In the genomic region with DNA sequence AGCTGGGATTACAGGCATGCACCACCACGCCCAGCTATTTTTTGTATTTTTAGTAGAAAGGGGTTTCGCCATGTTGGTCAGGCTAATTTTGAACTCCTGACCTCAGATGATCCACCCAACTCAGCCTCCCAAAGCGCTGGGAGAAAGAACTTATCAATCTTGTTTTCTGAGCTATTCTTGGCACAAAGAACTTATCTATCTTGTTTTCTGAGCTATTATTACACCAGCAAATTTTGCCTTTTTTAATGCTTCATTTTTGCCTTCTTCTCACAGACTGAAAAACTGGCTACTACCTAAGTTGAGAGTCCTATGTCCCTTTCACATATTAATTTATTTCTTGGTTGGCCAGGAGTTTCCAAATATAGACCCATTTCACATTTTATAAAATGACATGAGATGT, we compare ENCODE assay signal across 2 cellular contexts.
TF ChIP-seq lines count a peak whose summit lies in the region.

No MANE protein-coding gene starts in this region.

TF ChIP-seq in GM23338, 12 proteins besides CTCF, POLR2A, EP300 and RAD21 (continued from another document):
- TF ChIP-seq, protein P1, sequence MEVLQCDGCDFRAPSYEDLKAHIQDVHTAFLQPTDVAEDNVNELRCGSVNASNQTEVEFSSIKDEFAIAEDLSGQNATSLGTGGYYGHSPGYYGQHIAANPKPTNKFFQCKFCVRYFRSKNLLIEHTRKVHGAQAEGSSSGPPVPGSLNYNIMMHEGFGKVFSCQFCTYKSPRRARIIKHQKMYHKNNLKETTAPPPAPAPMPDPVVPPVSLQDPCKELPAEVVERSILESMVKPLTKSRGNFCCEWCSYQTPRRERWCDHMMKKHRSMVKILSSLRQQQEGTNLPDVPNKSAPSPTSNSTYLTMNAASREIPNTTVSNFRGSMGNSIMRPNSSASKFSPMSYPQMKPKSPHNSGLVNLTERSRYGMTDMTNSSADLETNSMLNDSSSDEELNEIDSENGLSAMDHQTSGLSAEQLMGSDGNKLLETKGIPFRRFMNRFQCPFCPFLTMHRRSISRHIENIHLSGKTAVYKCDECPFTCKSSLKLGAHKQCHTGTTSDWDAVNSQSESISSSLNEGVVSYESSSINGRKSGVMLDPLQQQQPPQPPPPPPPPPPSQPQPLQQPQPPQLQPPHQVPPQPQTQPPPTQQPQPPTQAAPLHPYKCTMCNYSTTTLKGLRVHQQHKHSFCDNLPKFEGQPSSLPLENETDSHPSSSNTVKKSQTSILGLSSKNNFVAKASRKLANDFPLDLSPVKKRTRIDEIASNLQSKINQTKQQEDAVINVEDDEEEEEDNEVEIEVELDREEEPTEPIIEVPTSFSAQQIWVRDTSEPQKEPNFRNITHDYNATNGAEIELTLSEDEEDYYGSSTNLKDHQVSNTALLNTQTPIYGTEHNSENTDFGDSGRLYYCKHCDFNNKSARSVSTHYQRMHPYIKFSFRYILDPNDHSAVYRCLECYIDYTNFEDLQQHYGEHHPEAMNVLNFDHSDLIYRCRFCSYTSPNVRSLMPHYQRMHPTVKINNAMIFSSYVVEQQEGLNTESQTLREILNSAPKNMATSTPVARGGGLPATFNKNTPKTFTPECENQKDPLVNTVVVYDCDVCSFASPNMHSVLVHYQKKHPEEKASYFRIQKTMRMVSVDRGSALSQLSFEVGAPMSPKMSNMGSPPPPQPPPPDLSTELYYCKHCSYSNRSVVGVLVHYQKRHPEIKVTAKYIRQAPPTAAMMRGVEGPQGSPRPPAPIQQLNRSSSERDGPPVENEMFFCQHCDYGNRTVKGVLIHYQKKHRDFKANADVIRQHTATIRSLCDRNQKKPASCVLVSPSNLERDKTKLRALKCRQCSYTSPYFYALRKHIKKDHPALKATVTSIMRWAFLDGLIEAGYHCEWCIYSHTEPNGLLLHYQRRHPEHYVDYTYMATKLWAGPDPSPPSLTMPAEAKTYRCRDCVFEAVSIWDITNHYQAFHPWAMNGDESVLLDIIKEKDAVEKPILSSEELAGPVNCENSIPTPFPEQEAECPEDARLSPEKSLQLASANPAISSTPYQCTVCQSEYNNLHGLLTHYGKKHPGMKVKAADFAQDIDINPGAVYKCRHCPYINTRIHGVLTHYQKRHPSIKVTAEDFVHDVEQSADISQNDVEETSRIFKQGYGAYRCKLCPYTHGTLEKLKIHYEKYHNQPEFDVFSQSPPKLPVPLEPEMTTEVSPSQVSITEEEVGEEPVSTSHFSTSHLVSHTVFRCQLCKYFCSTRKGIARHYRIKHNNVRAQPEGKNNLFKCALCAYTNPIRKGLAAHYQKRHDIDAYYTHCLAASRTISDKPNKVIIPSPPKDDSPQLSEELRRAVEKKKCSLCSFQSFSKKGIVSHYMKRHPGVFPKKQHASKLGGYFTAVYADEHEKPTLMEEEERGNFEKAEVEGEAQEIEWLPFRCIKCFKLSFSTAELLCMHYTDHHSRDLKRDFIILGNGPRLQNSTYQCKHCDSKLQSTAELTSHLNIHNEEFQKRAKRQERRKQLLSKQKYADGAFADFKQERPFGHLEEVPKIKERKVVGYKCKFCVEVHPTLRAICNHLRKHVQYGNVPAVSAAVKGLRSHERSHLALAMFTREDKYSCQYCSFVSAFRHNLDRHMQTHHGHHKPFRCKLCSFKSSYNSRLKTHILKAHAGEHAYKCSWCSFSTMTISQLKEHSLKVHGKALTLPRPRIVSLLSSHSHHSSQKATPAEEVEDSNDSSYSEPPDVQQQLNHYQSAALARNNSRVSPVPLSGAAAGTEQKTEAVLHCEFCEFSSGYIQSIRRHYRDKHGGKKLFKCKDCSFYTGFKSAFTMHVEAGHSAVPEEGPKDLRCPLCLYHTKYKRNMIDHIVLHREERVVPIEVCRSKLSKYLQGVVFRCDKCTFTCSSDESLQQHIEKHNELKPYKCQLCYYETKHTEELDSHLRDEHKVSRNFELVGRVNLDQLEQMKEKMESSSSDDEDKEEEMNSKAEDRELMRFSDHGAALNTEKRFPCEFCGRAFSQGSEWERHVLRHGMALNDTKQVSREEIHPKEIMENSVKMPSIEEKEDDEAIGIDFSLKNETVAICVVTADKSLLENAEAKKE (CRISPR knock-in tag; IDR thresholded peaks at IDR 0.05), result no peak
- TF ChIP-seq ZNF114 (CRISPR knock-in tag; IDR thresholded peaks at IDR 0.05), result no peak
- TF ChIP-seq STAT1 (IDR thresholded peaks at IDR 0.05; ENCODE audit: unreplicated experiment), result no peak
- TF ChIP-seq POLR2AphosphoS5 (IDR thresholded peaks at IDR 0.05; ENCODE audit: low read depth), result no peak
- no peak for TF ChIP-seq CREB1 (CRISPR knock-in tag; IDR thresholded peaks at IDR 0.05; ENCODE audit: low read depth)
- no peak for TF ChIP-seq EZH2phosphoT487 (IDR thresholded peaks at IDR 0.05; ENCODE audit: unreplicated experiment)
- TF ChIP-seq NANOG (IDR thresholded peaks at IDR 0.05; ENCODE audit: borderline replicate concordance), result no peak
- TF ChIP-seq EZH2 (IDR thresholded peaks at IDR 0.05; ENCODE audit: low read depth, unreplicated experiment), result no peak
- TF ChIP-seq ZNF331 (CRISPR knock-in tag; IDR thresholded peaks at IDR 0.05; ENCODE audit: low read depth), result no peak

TF ChIP-seq in K562, 482 proteins besides CTCF, POLR2A, EP300 and RAD21 (continued from another document and continues in another):
- TF ChIP-seq, protein P2, sequence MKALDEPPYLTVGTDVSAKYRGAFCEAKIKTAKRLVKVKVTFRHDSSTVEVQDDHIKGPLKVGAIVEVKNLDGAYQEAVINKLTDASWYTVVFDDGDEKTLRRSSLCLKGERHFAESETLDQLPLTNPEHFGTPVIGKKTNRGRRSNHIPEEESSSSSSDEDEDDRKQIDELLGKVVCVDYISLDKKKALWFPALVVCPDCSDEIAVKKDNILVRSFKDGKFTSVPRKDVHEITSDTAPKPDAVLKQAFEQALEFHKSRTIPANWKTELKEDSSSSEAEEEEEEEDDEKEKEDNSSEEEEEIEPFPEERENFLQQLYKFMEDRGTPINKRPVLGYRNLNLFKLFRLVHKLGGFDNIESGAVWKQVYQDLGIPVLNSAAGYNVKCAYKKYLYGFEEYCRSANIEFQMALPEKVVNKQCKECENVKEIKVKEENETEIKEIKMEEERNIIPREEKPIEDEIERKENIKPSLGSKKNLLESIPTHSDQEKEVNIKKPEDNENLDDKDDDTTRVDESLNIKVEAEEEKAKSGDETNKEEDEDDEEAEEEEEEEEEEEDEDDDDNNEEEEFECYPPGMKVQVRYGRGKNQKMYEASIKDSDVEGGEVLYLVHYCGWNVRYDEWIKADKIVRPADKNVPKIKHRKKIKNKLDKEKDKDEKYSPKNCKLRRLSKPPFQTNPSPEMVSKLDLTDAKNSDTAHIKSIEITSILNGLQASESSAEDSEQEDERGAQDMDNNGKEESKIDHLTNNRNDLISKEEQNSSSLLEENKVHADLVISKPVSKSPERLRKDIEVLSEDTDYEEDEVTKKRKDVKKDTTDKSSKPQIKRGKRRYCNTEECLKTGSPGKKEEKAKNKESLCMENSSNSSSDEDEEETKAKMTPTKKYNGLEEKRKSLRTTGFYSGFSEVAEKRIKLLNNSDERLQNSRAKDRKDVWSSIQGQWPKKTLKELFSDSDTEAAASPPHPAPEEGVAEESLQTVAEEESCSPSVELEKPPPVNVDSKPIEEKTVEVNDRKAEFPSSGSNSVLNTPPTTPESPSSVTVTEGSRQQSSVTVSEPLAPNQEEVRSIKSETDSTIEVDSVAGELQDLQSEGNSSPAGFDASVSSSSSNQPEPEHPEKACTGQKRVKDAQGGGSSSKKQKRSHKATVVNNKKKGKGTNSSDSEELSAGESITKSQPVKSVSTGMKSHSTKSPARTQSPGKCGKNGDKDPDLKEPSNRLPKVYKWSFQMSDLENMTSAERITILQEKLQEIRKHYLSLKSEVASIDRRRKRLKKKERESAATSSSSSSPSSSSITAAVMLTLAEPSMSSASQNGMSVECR (CRISPR knock-in tag; IDR thresholded peaks at IDR 0.05), result no peak
- TF ChIP-seq, protein P3, sequence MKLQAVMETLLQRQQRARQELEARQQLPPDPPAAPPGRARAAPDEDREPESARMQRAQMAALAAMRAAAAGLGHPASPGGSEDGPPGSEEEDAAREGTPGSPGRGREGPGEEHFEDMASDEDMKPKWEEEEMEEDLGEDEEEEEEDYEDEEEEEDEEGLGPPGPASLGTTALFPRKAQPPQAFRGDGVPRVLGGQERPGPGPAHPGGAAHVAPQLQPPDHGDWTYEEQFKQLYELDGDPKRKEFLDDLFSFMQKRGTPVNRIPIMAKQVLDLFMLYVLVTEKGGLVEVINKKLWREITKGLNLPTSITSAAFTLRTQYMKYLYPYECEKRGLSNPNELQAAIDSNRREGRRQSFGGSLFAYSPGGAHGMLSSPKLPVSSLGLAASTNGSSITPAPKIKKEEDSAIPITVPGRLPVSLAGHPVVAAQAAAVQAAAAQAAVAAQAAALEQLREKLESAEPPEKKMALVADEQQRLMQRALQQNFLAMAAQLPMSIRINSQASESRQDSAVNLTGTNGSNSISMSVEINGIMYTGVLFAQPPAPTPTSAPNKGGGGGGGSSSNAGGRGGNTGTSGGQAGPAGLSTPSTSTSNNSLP (IDR thresholded peaks at IDR 0.05; ENCODE audit: borderline replicate concordance, low read depth, low read length), result no peak
- TF ChIP-seq NCOA4 (IDR thresholded peaks at IDR 0.05; ENCODE audit: partially characterized antibody) (no peak), ZNF551 (CRISPR knock-in tag; IDR thresholded peaks at IDR 0.05) (no peak), YY1 (IDR thresholded peaks at IDR 0.05; ENCODE audit: borderline replicate concordance in 1 of 3, control insufficient read depth in 1 of 3, extremely low read depth in 1 of 3, insufficient read depth in 3 of 3, insufficient read length in 1 of 3, insufficient replicate concordance in 2 of 3, low read depth in 1 of 3, low read length in 2 of 3) (no peak), ZZZ3 (IDR thresholded peaks at IDR 0.05) (no peak), KDM4B (IDR thresholded peaks at IDR 0.05; ENCODE audit: borderline replicate concordance in 2 of 2, low read depth in 1 of 2) (no peak), PURB (CRISPR knock-in tag; IDR thresholded peaks at IDR 0.05; ENCODE audit: low read depth) (no peak), ZNF146 (CRISPR knock-in tag; IDR thresholded peaks at IDR 0.05; ENCODE audit: unreplicated experiment) (no peak)
- TF ChIP-seq, protein P4, sequence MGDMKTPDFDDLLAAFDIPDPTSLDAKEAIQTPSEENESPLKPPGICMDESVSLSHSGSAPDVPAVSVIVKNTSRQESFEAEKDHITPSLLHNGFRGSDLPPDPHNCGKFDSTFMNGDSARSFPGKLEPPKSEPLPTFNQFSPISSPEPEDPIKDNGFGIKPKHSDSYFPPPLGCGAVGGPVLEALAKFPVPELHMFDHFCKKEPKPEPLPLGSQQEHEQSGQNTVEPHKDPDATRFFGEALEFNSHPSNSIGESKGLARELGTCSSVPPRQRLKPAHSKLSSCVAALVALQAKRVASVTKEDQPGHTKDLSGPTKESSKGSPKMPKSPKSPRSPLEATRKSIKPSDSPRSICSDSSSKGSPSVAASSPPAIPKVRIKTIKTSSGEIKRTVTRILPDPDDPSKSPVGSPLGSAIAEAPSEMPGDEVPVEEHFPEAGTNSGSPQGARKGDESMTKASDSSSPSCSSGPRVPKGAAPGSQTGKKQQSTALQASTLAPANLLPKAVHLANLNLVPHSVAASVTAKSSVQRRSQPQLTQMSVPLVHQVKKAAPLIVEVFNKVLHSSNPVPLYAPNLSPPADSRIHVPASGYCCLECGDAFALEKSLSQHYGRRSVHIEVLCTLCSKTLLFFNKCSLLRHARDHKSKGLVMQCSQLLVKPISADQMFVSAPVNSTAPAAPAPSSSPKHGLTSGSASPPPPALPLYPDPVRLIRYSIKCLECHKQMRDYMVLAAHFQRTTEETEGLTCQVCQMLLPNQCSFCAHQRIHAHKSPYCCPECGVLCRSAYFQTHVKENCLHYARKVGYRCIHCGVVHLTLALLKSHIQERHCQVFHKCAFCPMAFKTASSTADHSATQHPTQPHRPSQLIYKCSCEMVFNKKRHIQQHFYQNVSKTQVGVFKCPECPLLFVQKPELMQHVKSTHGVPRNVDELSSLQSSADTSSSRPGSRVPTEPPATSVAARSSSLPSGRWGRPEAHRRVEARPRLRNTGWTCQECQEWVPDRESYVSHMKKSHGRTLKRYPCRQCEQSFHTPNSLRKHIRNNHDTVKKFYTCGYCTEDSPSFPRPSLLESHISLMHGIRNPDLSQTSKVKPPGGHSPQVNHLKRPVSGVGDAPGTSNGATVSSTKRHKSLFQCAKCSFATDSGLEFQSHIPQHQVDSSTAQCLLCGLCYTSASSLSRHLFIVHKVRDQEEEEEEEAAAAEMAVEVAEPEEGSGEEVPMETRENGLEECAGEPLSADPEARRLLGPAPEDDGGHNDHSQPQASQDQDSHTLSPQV (IDR thresholded peaks at IDR 0.05), result no peak
- TF ChIP-seq, protein P5, sequence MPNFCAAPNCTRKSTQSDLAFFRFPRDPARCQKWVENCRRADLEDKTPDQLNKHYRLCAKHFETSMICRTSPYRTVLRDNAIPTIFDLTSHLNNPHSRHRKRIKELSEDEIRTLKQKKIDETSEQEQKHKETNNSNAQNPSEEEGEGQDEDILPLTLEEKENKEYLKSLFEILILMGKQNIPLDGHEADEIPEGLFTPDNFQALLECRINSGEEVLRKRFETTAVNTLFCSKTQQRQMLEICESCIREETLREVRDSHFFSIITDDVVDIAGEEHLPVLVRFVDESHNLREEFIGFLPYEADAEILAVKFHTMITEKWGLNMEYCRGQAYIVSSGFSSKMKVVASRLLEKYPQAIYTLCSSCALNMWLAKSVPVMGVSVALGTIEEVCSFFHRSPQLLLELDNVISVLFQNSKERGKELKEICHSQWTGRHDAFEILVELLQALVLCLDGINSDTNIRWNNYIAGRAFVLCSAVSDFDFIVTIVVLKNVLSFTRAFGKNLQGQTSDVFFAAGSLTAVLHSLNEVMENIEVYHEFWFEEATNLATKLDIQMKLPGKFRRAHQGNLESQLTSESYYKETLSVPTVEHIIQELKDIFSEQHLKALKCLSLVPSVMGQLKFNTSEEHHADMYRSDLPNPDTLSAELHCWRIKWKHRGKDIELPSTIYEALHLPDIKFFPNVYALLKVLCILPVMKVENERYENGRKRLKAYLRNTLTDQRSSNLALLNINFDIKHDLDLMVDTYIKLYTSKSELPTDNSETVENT (CRISPR knock-in tag; IDR thresholded peaks at IDR 0.05), result no peak
- TF ChIP-seq, protein P6, sequence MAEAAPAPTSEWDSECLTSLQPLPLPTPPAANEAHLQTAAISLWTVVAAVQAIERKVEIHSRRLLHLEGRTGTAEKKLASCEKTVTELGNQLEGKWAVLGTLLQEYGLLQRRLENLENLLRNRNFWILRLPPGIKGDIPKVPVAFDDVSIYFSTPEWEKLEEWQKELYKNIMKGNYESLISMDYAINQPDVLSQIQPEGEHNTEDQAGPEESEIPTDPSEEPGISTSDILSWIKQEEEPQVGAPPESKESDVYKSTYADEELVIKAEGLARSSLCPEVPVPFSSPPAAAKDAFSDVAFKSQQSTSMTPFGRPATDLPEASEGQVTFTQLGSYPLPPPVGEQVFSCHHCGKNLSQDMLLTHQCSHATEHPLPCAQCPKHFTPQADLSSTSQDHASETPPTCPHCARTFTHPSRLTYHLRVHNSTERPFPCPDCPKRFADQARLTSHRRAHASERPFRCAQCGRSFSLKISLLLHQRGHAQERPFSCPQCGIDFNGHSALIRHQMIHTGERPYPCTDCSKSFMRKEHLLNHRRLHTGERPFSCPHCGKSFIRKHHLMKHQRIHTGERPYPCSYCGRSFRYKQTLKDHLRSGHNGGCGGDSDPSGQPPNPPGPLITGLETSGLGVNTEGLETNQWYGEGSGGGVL (CRISPR knock-in tag; IDR thresholded peaks at IDR 0.05), result no peak
- TF ChIP-seq, protein P7, sequence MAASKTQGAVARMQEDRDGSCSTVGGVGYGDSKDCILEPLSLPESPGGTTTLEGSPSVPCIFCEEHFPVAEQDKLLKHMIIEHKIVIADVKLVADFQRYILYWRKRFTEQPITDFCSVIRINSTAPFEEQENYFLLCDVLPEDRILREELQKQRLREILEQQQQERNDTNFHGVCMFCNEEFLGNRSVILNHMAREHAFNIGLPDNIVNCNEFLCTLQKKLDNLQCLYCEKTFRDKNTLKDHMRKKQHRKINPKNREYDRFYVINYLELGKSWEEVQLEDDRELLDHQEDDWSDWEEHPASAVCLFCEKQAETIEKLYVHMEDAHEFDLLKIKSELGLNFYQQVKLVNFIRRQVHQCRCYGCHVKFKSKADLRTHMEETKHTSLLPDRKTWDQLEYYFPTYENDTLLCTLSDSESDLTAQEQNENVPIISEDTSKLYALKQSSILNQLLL (CRISPR knock-in tag; IDR thresholded peaks at IDR 0.05; ENCODE audit: borderline replicate concordance), result no peak
